ENCODE assay signal across 19 cellular contexts in genomic region chr1:29644812-29645211, GRCh38.
A peak's percentile ranks its signal among the peaks of the same experiment; 100 is the strongest.
DNase-seq lines count a peak whose midpoint lies in the region; ATAC-seq and TF ChIP-seq lines count a peak whose summit lies in the region.
"Had no signal": no experiment of that assay in that cellular context is flagged by ENCODE, and none has a peak within 500 bp of the region (broad histone marks: within the 10 kb centered on the region; RNA-seq: fewer than 3 reads in every experiment).

No MANE protein-coding gene starts in this region.

- 88 to 100% methylated on average over 1 to 4 of the region's 4 CpGs for WGBS in endodermal cell (ENCODE audit: insufficient coverage in 1 of 2, insufficient read length in 1 of 2), 2 experiments

- no peak for ATAC-seq in HG02938 (IDR thresholded peaks at IDR 0.05; ENCODE audit: unreplicated experiment)
- ATAC-seq in GM21619 (IDR thresholded peaks at IDR 0.05; ENCODE audit: unreplicated experiment) = no peak
- no peak for ATAC-seq in stimulated activated naive CD8-positive, alpha-beta T cell treated with anti-CD3 and anti-CD28 coated beads, Interleukin-15, amount 100 ng/mL, for 72 hours

- peaks cover 11% of the 10 kb centered on the region for H3K4me1 Mint-ChIP-seq in endodermal cell
- peaks cover 6% of the 10 kb centered on the region for H3K4me1 Mint-ChIP-seq in osteocyte (ENCODE audit: unreplicated experiment)
- no peaks in the 10 kb centered on the region for H3K4me1 Mint-ChIP-seq in stimulated activated naive CD8-positive, alpha-beta T cell treated with anti-CD3 and anti-CD28 coated beads, Interleukin-15, amount 100 ng/mL, for 72 hours
- H3K4me1 Mint-ChIP-seq: CD4-positive, CD25-positive, alpha-beta regulatory T cell had no signal

- H3K4me3 Mint-ChIP-seq in endodermal cell (no peak overlapping the region), osteocyte (ENCODE audit: unreplicated experiment) (no peak overlapping the region)
- no peak overlapping the region for H3K4me3 Mint-ChIP-seq in stimulated activated naive CD8-positive, alpha-beta T cell treated with anti-CD3 and anti-CD28 coated beads, Interleukin-15, amount 100 ng/mL, for 72 hours
- H3K4me3 Mint-ChIP-seq: CD4-positive, CD25-positive, alpha-beta regulatory T cell had no signal

- peaks cover 8 to 48% (median 42%) of the 10 kb centered on the region in 10 experiments for H3K4me1 ChIP-seq in BLaER1 treated with 17β-estradiol and CSF1 and Interleukin-3, amounts not matched to agents 10 nM and 100 nM
- H3K4me1 ChIP-seq in HEK293 (ENCODE audit: control insufficient read depth, insufficient read depth, low read length) = no peaks in the 10 kb centered on the region
- no peaks in the 10 kb centered on the region for H3K4me1 ChIP-seq in endodermal cell (ENCODE audit: control insufficient read depth, insufficient read depth, low read length)
- H3K4me1 ChIP-seq: Caco-2 had no signal

- H3K4me2 ChIP-seq in BLaER1 treated with 17β-estradiol and CSF1 and Interleukin-3, amounts not matched to agents 10 nM and 100 nM = peak overlapping the region in 8 of 11 experiments; percentile 39 to 66 (median 49); a peak in 16 of 22 replicates
- H3K4me2 ChIP-seq: KMS-11 had no signal

- no peak overlapping the region for H3K27ac ChIP-seq in BLaER1 treated with 17β-estradiol and CSF1 and Interleukin-3, amounts not matched to agents 10 nM and 100 nM
- H3K27ac ChIP-seq in HEK293 (ENCODE audit: extremely low read depth, low read depth, low read length) = no peak overlapping the region
- H3K27ac ChIP-seq in endodermal cell (ENCODE audit: low read depth, low read length) = no peak overlapping the region
- H3K27ac ChIP-seq: KMS-11, SK-N-MC had no signal

- H3K27me3 ChIP-seq in BLaER1 treated with 17β-estradiol and CSF1 and Interleukin-3, amounts not matched to agents 10 nM and 100 nM = no peaks in the 10 kb centered on the region
- H3K27me3 ChIP-seq in endodermal cell (ENCODE audit: control insufficient read depth, insufficient read depth, low read length, poor library complexity, severe bottlenecking) = no peaks in the 10 kb centered on the region

- no peak overlapping the region for H3K4me3 ChIP-seq in BLaER1 treated with 17β-estradiol and CSF1 and Interleukin-3, amounts not matched to agents 10 nM and 100 nM
- H3K4me3 ChIP-seq in HEK293 (ENCODE audit: low read depth, low read length) = no peak overlapping the region
- H3K4me3 ChIP-seq in endodermal cell (ENCODE audit: low read length) = no peak overlapping the region
- H3K4me3 ChIP-seq: SK-N-MC had no signal

- H3K36me3 Mint-ChIP-seq in endodermal cell (ENCODE audit: low read depth) = no peaks in the 10 kb centered on the region
- H3K36me3 Mint-ChIP-seq in osteocyte (ENCODE audit: unreplicated experiment) = no peaks in the 10 kb centered on the region
- H3K36me3 Mint-ChIP-seq: CD4-positive, CD25-positive, alpha-beta regulatory T cell had no signal

- no peaks in the 10 kb centered on the region for H4K20me1 ChIP-seq in BLaER1 treated with 17β-estradiol and CSF1 and Interleukin-3, amounts not matched to agents 10 nM and 100 nM

- POLR2A ChIA-PET in HEK293 (lab: Yijun Ruan, JAX) = no interaction called here

- DNase-seq in endodermal cell = peak; percentile 62
- peak; percentile 13 for DNase-seq in osteocyte (ENCODE audit: extremely low spot score, unreplicated experiment)
- no peak for DNase-seq in OCI-M1 (lab: John Stamatoyannopoulos, UW)
- DNase-seq in stimulated activated naive CD8-positive, alpha-beta T cell treated with anti-CD3 and anti-CD28 coated beads, Interleukin-15, amount 100 ng/mL, for 72 hours = no peak
- DNase-seq: AML-193; Caco-2; CD4-positive, CD25-positive, alpha-beta regulatory T cell; DMS53; HCEC 1CT; NCI-H1048; NCI-H1436 treated with DMSO at 0.1 percent for 48 hours; NCI-H2171 treated with DMSO at 0.1 percent for 48 hours; NCI-H446 treated with DMSO at 0.1 percent for 48 hours had no signal

- H3K27ac Mint-ChIP-seq in endodermal cell (no peak overlapping the region), osteocyte (ENCODE audit: unreplicated experiment) (no peak overlapping the region)
- H3K27ac Mint-ChIP-seq in stimulated activated naive CD8-positive, alpha-beta T cell treated with anti-CD3 and anti-CD28 coated beads, Interleukin-15, amount 100 ng/mL, for 72 hours = no peak overlapping the region
- H3K27ac Mint-ChIP-seq: CD4-positive, CD25-positive, alpha-beta regulatory T cell had no signal

- H3K9me3 ChIP-seq in BLaER1 treated with 17β-estradiol and CSF1 and Interleukin-3, amounts not matched to agents 10 nM and 100 nM (replicated peaks in 1 of 11) = peaks cover 0 to 7% (median 0%) of the 10 kb centered on the region in 11 experiments; a peak in 1 of 22 replicates
- H3K9me3 ChIP-seq in HEK293 (ENCODE audit: control insufficient read depth, insufficient read depth, low read depth, low read length) (no peaks in the 10 kb centered on the region), endodermal cell (ENCODE audit: control insufficient read depth, low read length) (no peaks in the 10 kb centered on the region)
- H3K9me3 ChIP-seq: Caco-2 had no signal

- H3K27me3 Mint-ChIP-seq in endodermal cell (ENCODE audit: insufficient read depth) (peaks cover 52% of the 10 kb centered on the region), osteocyte (ENCODE audit: unreplicated experiment) (no peaks in the 10 kb centered on the region)
- H3K27me3 Mint-ChIP-seq in stimulated activated naive CD8-positive, alpha-beta T cell treated with anti-CD3 and anti-CD28 coated beads, Interleukin-15, amount 100 ng/mL, for 72 hours = peaks cover 7% of the 10 kb centered on the region

- no peaks in the 10 kb centered on the region for H3K36me3 ChIP-seq in BLaER1 treated with 17β-estradiol and CSF1 and Interleukin-3, amounts not matched to agents 10 nM and 100 nM
- no peaks in the 10 kb centered on the region for H3K36me3 ChIP-seq in HEK293 (ENCODE audit: control insufficient read depth in 2 of 2, insufficient read depth in 1 of 2, low read length in 2 of 2)
- no peaks in the 10 kb centered on the region for H3K36me3 ChIP-seq in endodermal cell (ENCODE audit: control insufficient read depth, insufficient read depth, low read length)

- no peak for TF ChIP-seq CTCF in HEK293 (tag by site-specific recombination; IDR thresholded peaks at IDR 0.05)
- peak; percentile 61 for TF ChIP-seq CTCF in endodermal cell (conservative IDR thresholded peaks at IDR 0.05)
- no peak for TF ChIP-seq CTCF in osteocyte (IDR thresholded peaks at IDR 0.05)

- H3K9ac ChIP-seq in BLaER1 treated with 17β-estradiol and CSF1 and Interleukin-3, amounts not matched to agents 10 nM and 100 nM = no peak overlapping the region
- no peak overlapping the region for H3K9ac ChIP-seq in endodermal cell (ENCODE audit: extremely low read depth, low read length, poor library complexity, severe bottlenecking)
- H3K9ac ChIP-seq: KMS-11 had no signal

- H3K9me3 Mint-ChIP-seq in endodermal cell = no peaks in the 10 kb centered on the region
- H3K9me3 Mint-ChIP-seq in osteocyte (ENCODE audit: unreplicated experiment) = no peaks in the 10 kb centered on the region
- no peaks in the 10 kb centered on the region for H3K9me3 Mint-ChIP-seq in stimulated activated naive CD8-positive, alpha-beta T cell treated with anti-CD3 and anti-CD28 coated beads, Interleukin-15, amount 100 ng/mL, for 72 hours

- CTCF ChIA-PET in HEK293 (lab: Yijun Ruan, JAX) = no interaction called here

TF ChIP-seq in HEK293, 187 proteins besides CTCF, POLR2A, EP300 and RAD21:
- TF ChIP-seq GLIS1 (tag by site-specific recombination; IDR thresholded peaks at IDR 0.05) (peak; percentile 23; the same call in 1 of the 2 replicates), ELK4 (IDR thresholded peaks at IDR 0.05; ENCODE audit: borderline replicate concordance, low read depth, low read length) (no peak), ZIC2 (tag by site-specific recombination; IDR thresholded peaks at IDR 0.05) (peak; percentile 45; the same call in 1 of the 2 replicates)

Comparison
In these comparisons a context has a peak if more than half of its experiments do, and no peak if none do; other contexts are left out.
1. DNase-seq: peak in endodermal cell (single experiment) and osteocyte (single experiment); none in OCI-M1 (single experiment) and stimulated activated naive CD8-positive, alpha-beta T cell treated with anti-CD3 and anti-CD28 coated beads, Interleukin-15, amount 100 ng/mL, for 72 hours (0 of 2).